Comparison of ENCODE assay signal across 2 cellular contexts in the genomic region with DNA sequence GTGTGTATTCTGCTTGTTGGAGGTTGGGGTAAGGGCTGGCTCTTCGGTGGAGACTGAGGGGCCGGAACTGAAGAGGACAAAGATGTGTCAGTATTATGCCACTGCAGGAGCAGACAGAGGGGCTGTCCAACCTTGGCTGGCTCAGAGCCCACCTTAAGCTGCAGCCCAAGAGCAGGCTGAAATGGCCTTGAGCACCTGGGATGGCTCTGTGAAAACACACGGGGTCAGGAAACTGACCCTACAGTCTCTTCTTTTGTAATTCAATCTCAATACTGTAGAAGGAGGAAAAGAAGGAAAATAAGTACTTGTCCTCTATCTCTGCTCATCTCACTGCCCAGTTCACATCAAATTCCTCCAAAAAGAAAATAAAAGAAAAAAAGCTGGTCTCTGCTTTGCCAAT.
TF ChIP-seq lines count a peak whose summit lies in the region.

No MANE protein-coding gene starts in this region.

TF ChIP-seq in GM23338, 12 proteins besides CTCF, POLR2A, EP300 and RAD21 (continued from another document):
- TF ChIP-seq JUNB (IDR thresholded peaks at IDR 0.05; ENCODE audit: unreplicated experiment): no peak
- TF ChIP-seq, protein P1, sequence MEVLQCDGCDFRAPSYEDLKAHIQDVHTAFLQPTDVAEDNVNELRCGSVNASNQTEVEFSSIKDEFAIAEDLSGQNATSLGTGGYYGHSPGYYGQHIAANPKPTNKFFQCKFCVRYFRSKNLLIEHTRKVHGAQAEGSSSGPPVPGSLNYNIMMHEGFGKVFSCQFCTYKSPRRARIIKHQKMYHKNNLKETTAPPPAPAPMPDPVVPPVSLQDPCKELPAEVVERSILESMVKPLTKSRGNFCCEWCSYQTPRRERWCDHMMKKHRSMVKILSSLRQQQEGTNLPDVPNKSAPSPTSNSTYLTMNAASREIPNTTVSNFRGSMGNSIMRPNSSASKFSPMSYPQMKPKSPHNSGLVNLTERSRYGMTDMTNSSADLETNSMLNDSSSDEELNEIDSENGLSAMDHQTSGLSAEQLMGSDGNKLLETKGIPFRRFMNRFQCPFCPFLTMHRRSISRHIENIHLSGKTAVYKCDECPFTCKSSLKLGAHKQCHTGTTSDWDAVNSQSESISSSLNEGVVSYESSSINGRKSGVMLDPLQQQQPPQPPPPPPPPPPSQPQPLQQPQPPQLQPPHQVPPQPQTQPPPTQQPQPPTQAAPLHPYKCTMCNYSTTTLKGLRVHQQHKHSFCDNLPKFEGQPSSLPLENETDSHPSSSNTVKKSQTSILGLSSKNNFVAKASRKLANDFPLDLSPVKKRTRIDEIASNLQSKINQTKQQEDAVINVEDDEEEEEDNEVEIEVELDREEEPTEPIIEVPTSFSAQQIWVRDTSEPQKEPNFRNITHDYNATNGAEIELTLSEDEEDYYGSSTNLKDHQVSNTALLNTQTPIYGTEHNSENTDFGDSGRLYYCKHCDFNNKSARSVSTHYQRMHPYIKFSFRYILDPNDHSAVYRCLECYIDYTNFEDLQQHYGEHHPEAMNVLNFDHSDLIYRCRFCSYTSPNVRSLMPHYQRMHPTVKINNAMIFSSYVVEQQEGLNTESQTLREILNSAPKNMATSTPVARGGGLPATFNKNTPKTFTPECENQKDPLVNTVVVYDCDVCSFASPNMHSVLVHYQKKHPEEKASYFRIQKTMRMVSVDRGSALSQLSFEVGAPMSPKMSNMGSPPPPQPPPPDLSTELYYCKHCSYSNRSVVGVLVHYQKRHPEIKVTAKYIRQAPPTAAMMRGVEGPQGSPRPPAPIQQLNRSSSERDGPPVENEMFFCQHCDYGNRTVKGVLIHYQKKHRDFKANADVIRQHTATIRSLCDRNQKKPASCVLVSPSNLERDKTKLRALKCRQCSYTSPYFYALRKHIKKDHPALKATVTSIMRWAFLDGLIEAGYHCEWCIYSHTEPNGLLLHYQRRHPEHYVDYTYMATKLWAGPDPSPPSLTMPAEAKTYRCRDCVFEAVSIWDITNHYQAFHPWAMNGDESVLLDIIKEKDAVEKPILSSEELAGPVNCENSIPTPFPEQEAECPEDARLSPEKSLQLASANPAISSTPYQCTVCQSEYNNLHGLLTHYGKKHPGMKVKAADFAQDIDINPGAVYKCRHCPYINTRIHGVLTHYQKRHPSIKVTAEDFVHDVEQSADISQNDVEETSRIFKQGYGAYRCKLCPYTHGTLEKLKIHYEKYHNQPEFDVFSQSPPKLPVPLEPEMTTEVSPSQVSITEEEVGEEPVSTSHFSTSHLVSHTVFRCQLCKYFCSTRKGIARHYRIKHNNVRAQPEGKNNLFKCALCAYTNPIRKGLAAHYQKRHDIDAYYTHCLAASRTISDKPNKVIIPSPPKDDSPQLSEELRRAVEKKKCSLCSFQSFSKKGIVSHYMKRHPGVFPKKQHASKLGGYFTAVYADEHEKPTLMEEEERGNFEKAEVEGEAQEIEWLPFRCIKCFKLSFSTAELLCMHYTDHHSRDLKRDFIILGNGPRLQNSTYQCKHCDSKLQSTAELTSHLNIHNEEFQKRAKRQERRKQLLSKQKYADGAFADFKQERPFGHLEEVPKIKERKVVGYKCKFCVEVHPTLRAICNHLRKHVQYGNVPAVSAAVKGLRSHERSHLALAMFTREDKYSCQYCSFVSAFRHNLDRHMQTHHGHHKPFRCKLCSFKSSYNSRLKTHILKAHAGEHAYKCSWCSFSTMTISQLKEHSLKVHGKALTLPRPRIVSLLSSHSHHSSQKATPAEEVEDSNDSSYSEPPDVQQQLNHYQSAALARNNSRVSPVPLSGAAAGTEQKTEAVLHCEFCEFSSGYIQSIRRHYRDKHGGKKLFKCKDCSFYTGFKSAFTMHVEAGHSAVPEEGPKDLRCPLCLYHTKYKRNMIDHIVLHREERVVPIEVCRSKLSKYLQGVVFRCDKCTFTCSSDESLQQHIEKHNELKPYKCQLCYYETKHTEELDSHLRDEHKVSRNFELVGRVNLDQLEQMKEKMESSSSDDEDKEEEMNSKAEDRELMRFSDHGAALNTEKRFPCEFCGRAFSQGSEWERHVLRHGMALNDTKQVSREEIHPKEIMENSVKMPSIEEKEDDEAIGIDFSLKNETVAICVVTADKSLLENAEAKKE (CRISPR knock-in tag; IDR thresholded peaks at IDR 0.05): no peak
- TF ChIP-seq, protein P2, sequence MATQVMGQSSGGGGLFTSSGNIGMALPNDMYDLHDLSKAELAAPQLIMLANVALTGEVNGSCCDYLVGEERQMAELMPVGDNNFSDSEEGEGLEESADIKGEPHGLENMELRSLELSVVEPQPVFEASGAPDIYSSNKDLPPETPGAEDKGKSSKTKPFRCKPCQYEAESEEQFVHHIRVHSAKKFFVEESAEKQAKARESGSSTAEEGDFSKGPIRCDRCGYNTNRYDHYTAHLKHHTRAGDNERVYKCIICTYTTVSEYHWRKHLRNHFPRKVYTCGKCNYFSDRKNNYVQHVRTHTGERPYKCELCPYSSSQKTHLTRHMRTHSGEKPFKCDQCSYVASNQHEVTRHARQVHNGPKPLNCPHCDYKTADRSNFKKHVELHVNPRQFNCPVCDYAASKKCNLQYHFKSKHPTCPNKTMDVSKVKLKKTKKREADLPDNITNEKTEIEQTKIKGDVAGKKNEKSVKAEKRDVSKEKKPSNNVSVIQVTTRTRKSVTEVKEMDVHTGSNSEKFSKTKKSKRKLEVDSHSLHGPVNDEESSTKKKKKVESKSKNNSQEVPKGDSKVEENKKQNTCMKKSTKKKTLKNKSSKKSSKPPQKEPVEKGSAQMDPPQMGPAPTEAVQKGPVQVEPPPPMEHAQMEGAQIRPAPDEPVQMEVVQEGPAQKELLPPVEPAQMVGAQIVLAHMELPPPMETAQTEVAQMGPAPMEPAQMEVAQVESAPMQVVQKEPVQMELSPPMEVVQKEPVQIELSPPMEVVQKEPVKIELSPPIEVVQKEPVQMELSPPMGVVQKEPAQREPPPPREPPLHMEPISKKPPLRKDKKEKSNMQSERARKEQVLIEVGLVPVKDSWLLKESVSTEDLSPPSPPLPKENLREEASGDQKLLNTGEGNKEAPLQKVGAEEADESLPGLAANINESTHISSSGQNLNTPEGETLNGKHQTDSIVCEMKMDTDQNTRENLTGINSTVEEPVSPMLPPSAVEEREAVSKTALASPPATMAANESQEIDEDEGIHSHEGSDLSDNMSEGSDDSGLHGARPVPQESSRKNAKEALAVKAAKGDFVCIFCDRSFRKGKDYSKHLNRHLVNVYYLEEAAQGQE (IDR thresholded peaks at IDR 0.05; ENCODE audit: unreplicated experiment): no peak
- no peak for TF ChIP-seq EZH2phosphoT487 (IDR thresholded peaks at IDR 0.05; ENCODE audit: unreplicated experiment)
- no peak for TF ChIP-seq STAT1 (IDR thresholded peaks at IDR 0.05; ENCODE audit: unreplicated experiment)

TF ChIP-seq in WTC11, 78 proteins besides CTCF, POLR2A, EP300 and RAD21 (continued from another document):
- TF ChIP-seq, protein P3, sequence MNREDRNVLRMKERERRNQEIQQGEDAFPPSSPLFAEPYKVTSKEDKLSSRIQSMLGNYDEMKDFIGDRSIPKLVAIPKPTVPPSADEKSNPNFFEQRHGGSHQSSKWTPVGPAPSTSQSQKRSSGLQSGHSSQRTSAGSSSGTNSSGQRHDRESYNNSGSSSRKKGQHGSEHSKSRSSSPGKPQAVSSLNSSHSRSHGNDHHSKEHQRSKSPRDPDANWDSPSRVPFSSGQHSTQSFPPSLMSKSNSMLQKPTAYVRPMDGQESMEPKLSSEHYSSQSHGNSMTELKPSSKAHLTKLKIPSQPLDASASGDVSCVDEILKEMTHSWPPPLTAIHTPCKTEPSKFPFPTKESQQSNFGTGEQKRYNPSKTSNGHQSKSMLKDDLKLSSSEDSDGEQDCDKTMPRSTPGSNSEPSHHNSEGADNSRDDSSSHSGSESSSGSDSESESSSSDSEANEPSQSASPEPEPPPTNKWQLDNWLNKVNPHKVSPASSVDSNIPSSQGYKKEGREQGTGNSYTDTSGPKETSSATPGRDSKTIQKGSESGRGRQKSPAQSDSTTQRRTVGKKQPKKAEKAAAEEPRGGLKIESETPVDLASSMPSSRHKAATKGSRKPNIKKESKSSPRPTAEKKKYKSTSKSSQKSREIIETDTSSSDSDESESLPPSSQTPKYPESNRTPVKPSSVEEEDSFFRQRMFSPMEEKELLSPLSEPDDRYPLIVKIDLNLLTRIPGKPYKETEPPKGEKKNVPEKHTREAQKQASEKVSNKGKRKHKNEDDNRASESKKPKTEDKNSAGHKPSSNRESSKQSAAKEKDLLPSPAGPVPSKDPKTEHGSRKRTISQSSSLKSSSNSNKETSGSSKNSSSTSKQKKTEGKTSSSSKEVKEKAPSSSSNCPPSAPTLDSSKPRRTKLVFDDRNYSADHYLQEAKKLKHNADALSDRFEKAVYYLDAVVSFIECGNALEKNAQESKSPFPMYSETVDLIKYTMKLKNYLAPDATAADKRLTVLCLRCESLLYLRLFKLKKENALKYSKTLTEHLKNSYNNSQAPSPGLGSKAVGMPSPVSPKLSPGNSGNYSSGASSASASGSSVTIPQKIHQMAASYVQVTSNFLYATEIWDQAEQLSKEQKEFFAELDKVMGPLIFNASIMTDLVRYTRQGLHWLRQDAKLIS (CRISPR knock-in tag; IDR thresholded peaks at IDR 0.05; ENCODE audit: borderline replicate concordance): no peak
- TF ChIP-seq ETV6 (CRISPR knock-in tag; IDR thresholded peaks at IDR 0.05) (no peak), NFYB (CRISPR knock-in tag; conservative IDR thresholded peaks at IDR 0.05; ENCODE audit: low read depth) (no peak), TEAD1 (CRISPR knock-in tag; IDR thresholded peaks at IDR 0.05) (no peak), IRF2 (CRISPR knock-in tag; IDR thresholded peaks at IDR 0.05; ENCODE audit: borderline replicate concordance, low read depth) (no peak)
- TF ChIP-seq, protein P4, sequence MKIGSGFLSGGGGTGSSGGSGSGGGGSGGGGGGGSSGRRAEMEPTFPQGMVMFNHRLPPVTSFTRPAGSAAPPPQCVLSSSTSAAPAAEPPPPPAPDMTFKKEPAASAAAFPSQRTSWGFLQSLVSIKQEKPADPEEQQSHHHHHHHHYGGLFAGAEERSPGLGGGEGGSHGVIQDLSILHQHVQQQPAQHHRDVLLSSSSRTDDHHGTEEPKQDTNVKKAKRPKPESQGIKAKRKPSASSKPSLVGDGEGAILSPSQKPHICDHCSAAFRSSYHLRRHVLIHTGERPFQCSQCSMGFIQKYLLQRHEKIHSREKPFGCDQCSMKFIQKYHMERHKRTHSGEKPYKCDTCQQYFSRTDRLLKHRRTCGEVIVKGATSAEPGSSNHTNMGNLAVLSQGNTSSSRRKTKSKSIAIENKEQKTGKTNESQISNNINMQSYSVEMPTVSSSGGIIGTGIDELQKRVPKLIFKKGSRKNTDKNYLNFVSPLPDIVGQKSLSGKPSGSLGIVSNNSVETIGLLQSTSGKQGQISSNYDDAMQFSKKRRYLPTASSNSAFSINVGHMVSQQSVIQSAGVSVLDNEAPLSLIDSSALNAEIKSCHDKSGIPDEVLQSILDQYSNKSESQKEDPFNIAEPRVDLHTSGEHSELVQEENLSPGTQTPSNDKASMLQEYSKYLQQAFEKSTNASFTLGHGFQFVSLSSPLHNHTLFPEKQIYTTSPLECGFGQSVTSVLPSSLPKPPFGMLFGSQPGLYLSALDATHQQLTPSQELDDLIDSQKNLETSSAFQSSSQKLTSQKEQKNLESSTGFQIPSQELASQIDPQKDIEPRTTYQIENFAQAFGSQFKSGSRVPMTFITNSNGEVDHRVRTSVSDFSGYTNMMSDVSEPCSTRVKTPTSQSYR (CRISPR knock-in tag; IDR thresholded peaks at IDR 0.05): no peak
